ENCODE assay signal across 1 cellular context in the genomic region with DNA sequence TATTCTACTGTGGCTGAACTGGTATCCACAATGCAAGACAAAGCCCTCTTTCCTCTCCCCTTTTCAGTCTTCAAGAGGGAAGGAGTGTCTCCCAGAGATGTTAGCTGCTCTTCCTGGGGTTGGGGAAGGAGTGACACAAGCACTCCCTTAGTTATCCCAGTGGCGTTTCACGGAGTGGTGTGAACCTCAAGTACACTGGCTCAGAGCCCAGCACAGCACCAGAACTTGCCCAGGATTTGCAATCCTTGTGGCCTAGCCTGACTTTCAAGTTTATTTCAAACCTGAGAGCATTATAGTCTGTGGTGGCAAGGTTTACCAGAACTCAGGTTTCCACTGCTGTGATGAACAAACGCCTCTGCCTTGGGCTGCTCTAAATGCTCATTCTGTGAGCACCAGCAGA.
TF ChIP-seq lines count a peak whose summit lies in the region.

No MANE protein-coding gene starts in this region.

TF ChIP-seq in GM23338, 12 proteins besides CTCF, POLR2A, EP300 and RAD21 (continued from another document):
- TF ChIP-seq, protein P1, sequence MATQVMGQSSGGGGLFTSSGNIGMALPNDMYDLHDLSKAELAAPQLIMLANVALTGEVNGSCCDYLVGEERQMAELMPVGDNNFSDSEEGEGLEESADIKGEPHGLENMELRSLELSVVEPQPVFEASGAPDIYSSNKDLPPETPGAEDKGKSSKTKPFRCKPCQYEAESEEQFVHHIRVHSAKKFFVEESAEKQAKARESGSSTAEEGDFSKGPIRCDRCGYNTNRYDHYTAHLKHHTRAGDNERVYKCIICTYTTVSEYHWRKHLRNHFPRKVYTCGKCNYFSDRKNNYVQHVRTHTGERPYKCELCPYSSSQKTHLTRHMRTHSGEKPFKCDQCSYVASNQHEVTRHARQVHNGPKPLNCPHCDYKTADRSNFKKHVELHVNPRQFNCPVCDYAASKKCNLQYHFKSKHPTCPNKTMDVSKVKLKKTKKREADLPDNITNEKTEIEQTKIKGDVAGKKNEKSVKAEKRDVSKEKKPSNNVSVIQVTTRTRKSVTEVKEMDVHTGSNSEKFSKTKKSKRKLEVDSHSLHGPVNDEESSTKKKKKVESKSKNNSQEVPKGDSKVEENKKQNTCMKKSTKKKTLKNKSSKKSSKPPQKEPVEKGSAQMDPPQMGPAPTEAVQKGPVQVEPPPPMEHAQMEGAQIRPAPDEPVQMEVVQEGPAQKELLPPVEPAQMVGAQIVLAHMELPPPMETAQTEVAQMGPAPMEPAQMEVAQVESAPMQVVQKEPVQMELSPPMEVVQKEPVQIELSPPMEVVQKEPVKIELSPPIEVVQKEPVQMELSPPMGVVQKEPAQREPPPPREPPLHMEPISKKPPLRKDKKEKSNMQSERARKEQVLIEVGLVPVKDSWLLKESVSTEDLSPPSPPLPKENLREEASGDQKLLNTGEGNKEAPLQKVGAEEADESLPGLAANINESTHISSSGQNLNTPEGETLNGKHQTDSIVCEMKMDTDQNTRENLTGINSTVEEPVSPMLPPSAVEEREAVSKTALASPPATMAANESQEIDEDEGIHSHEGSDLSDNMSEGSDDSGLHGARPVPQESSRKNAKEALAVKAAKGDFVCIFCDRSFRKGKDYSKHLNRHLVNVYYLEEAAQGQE (IDR thresholded peaks at IDR 0.05; ENCODE audit: unreplicated experiment) = no peak
- TF ChIP-seq JUNB (IDR thresholded peaks at IDR 0.05; ENCODE audit: unreplicated experiment) (no peak), POLR2AphosphoS5 (IDR thresholded peaks at IDR 0.05; ENCODE audit: low read depth) (no peak), STAT1 (IDR thresholded peaks at IDR 0.05; ENCODE audit: unreplicated experiment) (no peak), ZNF331 (CRISPR knock-in tag; IDR thresholded peaks at IDR 0.05; ENCODE audit: low read depth) (no peak)
- TF ChIP-seq, protein P2, sequence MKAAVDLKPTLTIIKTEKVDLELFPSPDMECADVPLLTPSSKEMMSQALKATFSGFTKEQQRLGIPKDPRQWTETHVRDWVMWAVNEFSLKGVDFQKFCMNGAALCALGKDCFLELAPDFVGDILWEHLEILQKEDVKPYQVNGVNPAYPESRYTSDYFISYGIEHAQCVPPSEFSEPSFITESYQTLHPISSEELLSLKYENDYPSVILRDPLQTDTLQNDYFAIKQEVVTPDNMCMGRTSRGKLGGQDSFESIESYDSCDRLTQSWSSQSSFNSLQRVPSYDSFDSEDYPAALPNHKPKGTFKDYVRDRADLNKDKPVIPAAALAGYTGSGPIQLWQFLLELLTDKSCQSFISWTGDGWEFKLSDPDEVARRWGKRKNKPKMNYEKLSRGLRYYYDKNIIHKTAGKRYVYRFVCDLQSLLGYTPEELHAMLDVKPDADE (IDR thresholded peaks at IDR 0.05) = no peak
